In the genomic region with DNA sequence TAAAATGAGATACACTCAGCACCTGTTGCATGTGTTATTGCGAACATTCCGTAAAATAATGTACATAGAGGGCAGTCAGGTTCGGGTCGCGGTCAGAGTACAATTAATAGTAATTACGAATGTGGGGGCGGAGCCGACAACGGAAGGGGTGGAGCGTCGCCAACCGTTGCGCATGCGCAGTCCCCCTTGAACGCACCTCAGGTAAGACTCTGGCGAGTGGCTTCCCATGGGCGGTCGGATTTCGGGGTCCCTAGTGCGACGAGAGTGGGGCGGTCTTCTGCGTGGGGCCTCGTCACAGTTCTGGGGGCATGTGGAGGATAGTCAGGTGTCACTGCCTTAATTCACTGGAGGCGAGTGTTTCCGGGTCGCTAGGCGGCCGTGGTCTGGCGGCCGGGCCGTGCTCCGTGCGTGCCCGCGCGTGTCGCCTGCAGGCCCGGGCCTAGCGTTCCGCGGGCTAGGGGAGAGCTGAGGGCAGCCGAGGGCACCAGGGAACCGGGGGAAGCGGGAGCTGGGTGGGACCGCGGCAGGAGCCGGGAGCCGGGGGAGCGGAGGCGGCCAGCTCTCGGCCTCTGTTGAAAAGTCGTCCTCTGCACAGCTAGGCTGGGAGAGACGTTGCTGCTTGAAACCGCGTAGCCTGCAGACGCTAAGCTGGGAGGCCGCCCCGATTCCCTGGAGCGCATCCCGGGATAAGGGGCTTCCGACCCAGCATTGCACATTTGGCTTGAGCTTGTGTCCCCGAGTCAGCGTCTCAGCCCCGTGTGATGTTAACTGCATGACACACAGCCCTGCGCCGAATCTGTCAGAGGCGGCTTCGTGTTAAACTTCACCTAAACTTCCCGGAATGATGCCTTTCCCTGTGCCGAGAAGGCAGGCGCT, we compare ENCODE assay signal across 8 cellular contexts. TPM values are rescaled to one million over a fixed set of nuclear protein-coding genes. Genes with fewer than 3 reads are reported as not detected.
DNase-seq lines count a peak whose midpoint lies in the region; ATAC-seq and TF ChIP-seq lines count a peak whose summit lies in the region.

A gene (plus strand): TSS at position 177 of the 876 bp plus-strand sequence. CDS start 3,209 bp downstream, outside the sequence.

- H3K4me2 ChIP-seq in osteoblast (ENCODE audit: insufficient read depth, low read length) = peak within 1 kb of the TSS; percentile 89

- H3K4me3 ChIP-seq in HFF-Myc (replicated peaks; ENCODE audit: low read depth, low read length) (peak within 1 kb of the TSS; percentile 91), gastroesophageal sphincter (peak within 1 kb of the TSS; percentile 87 to 91), osteoblast (ENCODE audit: insufficient read depth, low read length) (peak within 1 kb of the TSS; percentile 94), thymus (ENCODE audit: low read length) (peak within 1 kb of the TSS; percentile 78)

- peak within 1 kb of the TSS; percentile 97 for H2AFZ ChIP-seq in osteoblast (ENCODE audit: low read length)

- DNase-seq in GM03348 (ENCODE audit: low spot score) (peak; percentile 93), HFF-Myc (ENCODE audit: extremely low read depth, low read depth) (peak; percentile 52), NAMALWA (ENCODE audit: low spot score) (peak; percentile 88), SK-MEL-5 (ENCODE audit: low read depth, low spot score) (peak; percentile 80), osteoblast (ENCODE audit: insufficient read length, low spot score, missing footprints) (peak; percentile 93)
- DNase-seq in activated naive CD4-positive, alpha-beta T cell treated with Interleukin-2 at 50 U/mL for 16 hours = peak; percentile 90

- in situ Hi-C loops in SK-MEL-5 (cut with HindIII; ENCODE audit: low pct_unique_long_range_greater_than_20kb, low sequenced_read_pairs) = no loop called here

- no peaks in the 10 kb centered on the region for H3K9me3 ChIP-seq in gastroesophageal sphincter
- H3K9me3 ChIP-seq in osteoblast (ENCODE audit: low read depth, low read length) = no peaks in the 10 kb centered on the region
- no peaks in the 10 kb centered on the region for H3K9me3 ChIP-seq in thymus (ENCODE audit: control insufficient read depth)

- H3K27ac ChIP-seq in gastroesophageal sphincter = peak within 1 kb of the TSS; percentile 57 to 95 (median 92)
- peak within 1 kb of the TSS; percentile 75 for H3K27ac ChIP-seq in osteoblast (ENCODE audit: low read depth, low read length)
- peak within 1 kb of the TSS; percentile 90 for H3K27ac ChIP-seq in thymus (ENCODE audit: low read depth)

- ATAC-seq in gastroesophageal sphincter = peak; percentile 92

- WGBS in gastroesophageal sphincter (ENCODE audit: low coverage in 1 of 2), 2 donors = 1 to 6% methylated on average over 15 to 21 of the region's 72 CpGs
- under 1% methylated on average over 72 of the region's 72 CpGs for WGBS in thymus

- H3K4me1 ChIP-seq in gastroesophageal sphincter = peaks cover 0 to 30% (median 0%) of the 10 kb centered on the region in 3 donors
- peaks cover 11% of the 10 kb centered on the region for H3K4me1 ChIP-seq in osteoblast (ENCODE audit: insufficient read depth, low read length)
- H3K4me1 ChIP-seq in thymus (ENCODE audit: control insufficient read depth, insufficient read depth, low read length) = peaks cover 2% of the 10 kb centered on the region

- H3K79me2 ChIP-seq in osteoblast (ENCODE audit: insufficient read depth, low read length) = peaks cover 48% of the 10 kb centered on the region

- H4K20me1 ChIP-seq in osteoblast (ENCODE audit: insufficient read depth, low read length) = no peaks in the 10 kb centered on the region

- H3K36me3 ChIP-seq in gastroesophageal sphincter (peaks cover 0 to 21% of the 10 kb centered on the region in 2 donors), osteoblast (ENCODE audit: insufficient read depth, low read length) (peaks cover 11% of the 10 kb centered on the region), thymus (ENCODE audit: control insufficient read depth, insufficient read depth) (no peaks in the 10 kb centered on the region)

- TF ChIP-seq CTCF in HFF-Myc (IDR thresholded peaks at IDR 0.05; ENCODE audit: low read depth, low read length, missing control alignments) (no peak), gastroesophageal sphincter (IDR thresholded peaks at IDR 0.05) (peak in 3 of 4 experiments; percentile 4 to 19 (median 19)), osteoblast (IDR thresholded peaks at IDR 0.05; ENCODE audit: extremely low read depth, low read depth, low read length) (no peak)

- TF ChIP-seq POLR2A in gastroesophageal sphincter (IDR thresholded peaks at IDR 0.05) = peak; percentile 47 to 48

- no peak for TF ChIP-seq EP300 in gastroesophageal sphincter (IDR thresholded peaks at IDR 0.05)

- H3K27me3 ChIP-seq in gastroesophageal sphincter (no peaks in the 10 kb centered on the region), osteoblast (ENCODE audit: insufficient read depth, low read length) (no peaks in the 10 kb centered on the region), thymus (ENCODE audit: control insufficient read depth, insufficient read depth) (peaks cover 3% of the 10 kb centered on the region)

RNA-seq across cellular contexts. Expression of the gene that starts here (rescaled TPM):
- total RNA-seq in SK-MEL-5 (2014; rRNA removed; shearing (Covaris generic)) = 36.3 and 43.7 TPM in 2 replicates
- polyA plus RNA-seq in SK-MEL-5 (2015; cell fraction: cytosol; rRNA removed) = 77.3 and 78.8 TPM in 2 replicates
- polyA plus RNA-seq in SK-MEL-5 (2015; cell fraction: nucleus; rRNA removed) = 50.7 and 55.9 TPM in 2 replicates
- total RNA-seq in gastroesophageal sphincter (10 to 100 TPM; 21.0 to 37.4 (median 28.7) TPM), osteoblast (20.6 and 21.4 TPM in 2 replicates)
- polyA plus RNA-seq in thymus = 50.4 TPM

Comparison
In these comparisons a context has a peak if more than half of its experiments do, and no peak if none do; other contexts are left out.
1. Peak in every context shown above with its lines: DNase-seq, ATAC-seq, H3K4me3 ChIP-seq and H3K27ac ChIP-seq.
2. CTCF ChIP-seq: peak in gastroesophageal sphincter (3 of 4); none in HFF-Myc (single experiment) and osteoblast (single experiment).